1 cellular context compared by ENCODE assay signal in genomic region chr10:43453266-43453831, GRCh38.
TF ChIP-seq lines count a peak whose summit lies in the region.

No MANE protein-coding gene starts in this region.

TF ChIP-seq in GM23338, 12 proteins besides CTCF, POLR2A, EP300 and RAD21 (continued from another document):
- TF ChIP-seq, protein P1, sequence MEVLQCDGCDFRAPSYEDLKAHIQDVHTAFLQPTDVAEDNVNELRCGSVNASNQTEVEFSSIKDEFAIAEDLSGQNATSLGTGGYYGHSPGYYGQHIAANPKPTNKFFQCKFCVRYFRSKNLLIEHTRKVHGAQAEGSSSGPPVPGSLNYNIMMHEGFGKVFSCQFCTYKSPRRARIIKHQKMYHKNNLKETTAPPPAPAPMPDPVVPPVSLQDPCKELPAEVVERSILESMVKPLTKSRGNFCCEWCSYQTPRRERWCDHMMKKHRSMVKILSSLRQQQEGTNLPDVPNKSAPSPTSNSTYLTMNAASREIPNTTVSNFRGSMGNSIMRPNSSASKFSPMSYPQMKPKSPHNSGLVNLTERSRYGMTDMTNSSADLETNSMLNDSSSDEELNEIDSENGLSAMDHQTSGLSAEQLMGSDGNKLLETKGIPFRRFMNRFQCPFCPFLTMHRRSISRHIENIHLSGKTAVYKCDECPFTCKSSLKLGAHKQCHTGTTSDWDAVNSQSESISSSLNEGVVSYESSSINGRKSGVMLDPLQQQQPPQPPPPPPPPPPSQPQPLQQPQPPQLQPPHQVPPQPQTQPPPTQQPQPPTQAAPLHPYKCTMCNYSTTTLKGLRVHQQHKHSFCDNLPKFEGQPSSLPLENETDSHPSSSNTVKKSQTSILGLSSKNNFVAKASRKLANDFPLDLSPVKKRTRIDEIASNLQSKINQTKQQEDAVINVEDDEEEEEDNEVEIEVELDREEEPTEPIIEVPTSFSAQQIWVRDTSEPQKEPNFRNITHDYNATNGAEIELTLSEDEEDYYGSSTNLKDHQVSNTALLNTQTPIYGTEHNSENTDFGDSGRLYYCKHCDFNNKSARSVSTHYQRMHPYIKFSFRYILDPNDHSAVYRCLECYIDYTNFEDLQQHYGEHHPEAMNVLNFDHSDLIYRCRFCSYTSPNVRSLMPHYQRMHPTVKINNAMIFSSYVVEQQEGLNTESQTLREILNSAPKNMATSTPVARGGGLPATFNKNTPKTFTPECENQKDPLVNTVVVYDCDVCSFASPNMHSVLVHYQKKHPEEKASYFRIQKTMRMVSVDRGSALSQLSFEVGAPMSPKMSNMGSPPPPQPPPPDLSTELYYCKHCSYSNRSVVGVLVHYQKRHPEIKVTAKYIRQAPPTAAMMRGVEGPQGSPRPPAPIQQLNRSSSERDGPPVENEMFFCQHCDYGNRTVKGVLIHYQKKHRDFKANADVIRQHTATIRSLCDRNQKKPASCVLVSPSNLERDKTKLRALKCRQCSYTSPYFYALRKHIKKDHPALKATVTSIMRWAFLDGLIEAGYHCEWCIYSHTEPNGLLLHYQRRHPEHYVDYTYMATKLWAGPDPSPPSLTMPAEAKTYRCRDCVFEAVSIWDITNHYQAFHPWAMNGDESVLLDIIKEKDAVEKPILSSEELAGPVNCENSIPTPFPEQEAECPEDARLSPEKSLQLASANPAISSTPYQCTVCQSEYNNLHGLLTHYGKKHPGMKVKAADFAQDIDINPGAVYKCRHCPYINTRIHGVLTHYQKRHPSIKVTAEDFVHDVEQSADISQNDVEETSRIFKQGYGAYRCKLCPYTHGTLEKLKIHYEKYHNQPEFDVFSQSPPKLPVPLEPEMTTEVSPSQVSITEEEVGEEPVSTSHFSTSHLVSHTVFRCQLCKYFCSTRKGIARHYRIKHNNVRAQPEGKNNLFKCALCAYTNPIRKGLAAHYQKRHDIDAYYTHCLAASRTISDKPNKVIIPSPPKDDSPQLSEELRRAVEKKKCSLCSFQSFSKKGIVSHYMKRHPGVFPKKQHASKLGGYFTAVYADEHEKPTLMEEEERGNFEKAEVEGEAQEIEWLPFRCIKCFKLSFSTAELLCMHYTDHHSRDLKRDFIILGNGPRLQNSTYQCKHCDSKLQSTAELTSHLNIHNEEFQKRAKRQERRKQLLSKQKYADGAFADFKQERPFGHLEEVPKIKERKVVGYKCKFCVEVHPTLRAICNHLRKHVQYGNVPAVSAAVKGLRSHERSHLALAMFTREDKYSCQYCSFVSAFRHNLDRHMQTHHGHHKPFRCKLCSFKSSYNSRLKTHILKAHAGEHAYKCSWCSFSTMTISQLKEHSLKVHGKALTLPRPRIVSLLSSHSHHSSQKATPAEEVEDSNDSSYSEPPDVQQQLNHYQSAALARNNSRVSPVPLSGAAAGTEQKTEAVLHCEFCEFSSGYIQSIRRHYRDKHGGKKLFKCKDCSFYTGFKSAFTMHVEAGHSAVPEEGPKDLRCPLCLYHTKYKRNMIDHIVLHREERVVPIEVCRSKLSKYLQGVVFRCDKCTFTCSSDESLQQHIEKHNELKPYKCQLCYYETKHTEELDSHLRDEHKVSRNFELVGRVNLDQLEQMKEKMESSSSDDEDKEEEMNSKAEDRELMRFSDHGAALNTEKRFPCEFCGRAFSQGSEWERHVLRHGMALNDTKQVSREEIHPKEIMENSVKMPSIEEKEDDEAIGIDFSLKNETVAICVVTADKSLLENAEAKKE (CRISPR knock-in tag; IDR thresholded peaks at IDR 0.05): no peak
- TF ChIP-seq REST (IDR thresholded peaks at IDR 0.05; ENCODE audit: unreplicated experiment) (no peak), NANOG (IDR thresholded peaks at IDR 0.05; ENCODE audit: borderline replicate concordance) (no peak), ZNF114 (CRISPR knock-in tag; IDR thresholded peaks at IDR 0.05) (no peak), JUNB (IDR thresholded peaks at IDR 0.05; ENCODE audit: unreplicated experiment) (no peak), STAT1 (IDR thresholded peaks at IDR 0.05; ENCODE audit: unreplicated experiment) (no peak)
